In the genomic region with DNA sequence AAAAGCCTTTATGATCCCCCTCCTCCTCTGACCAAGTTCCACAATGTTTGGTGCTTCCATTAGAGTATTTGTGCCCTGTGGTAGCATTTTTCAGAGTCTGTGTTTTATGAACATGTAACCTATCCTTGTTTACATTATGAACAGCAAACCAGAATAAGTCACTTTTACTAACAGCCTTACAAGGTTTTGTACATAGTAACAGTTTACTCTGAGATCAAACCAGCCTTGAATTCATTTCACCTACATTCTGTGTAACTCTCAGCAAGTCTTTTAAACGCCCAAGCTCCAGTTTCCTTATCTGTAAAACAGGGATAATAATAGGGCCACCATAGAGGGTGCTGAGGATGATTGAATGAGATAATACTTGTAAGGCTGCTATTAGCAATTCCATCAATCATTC, we compare ENCODE assay signal across 27 cellular contexts.
"Had no signal": no experiment of that assay in that cellular context is flagged by ENCODE, and none has a peak within 500 bp of the region (broad histone marks: within the 10 kb centered on the region; RNA-seq: fewer than 3 reads in every experiment).

No MANE protein-coding gene starts in this region.

- H3K36me3 ChIP-seq: colonic mucosa, esophagus muscularis mucosa, esophagus squamous epithelium, gastrocnemius medialis, gastroesophageal sphincter, heart left ventricle, heart right ventricle had no signal

- ATAC-seq: effector memory CD8-positive, alpha-beta T cell; esophagus mucosa; foreskin keratinocyte; gastrocnemius medialis; gastroesophageal sphincter; heart left ventricle; heart right ventricle had no signal

- H3K27ac Mint-ChIP-seq: dendritic cell treated with granulocyte-macrophage colony-stimulating factor and Interleukin-4, amounts not matched to agents 40 ng/mL and 50 ng/mL, for 4 days; effector memory CD8-positive, alpha-beta T cell; endodermal cell had no signal

- H3K27me3 ChIP-seq: colonic mucosa, esophagus muscularis mucosa, gastrocnemius medialis, heart left ventricle, heart right ventricle had no signal

- H3K4me3 ChIP-seq: colonic mucosa, coronary artery, dorsolateral prefrontal cortex, esophagus muscularis mucosa, esophagus squamous epithelium, gastrocnemius medialis, gastroesophageal sphincter, heart left ventricle, heart right ventricle had no signal

- H3K9me3 Mint-ChIP-seq: effector memory CD8-positive, alpha-beta T cell had no signal

- H3K4me3 Mint-ChIP-seq: dendritic cell treated with granulocyte-macrophage colony-stimulating factor and Interleukin-4, amounts not matched to agents 40 ng/mL and 50 ng/mL, for 4 days; effector memory CD8-positive, alpha-beta T cell; endodermal cell had no signal

- H3K27ac ChIP-seq: colonic mucosa, coronary artery, dorsolateral prefrontal cortex, epithelial cell of prostate, esophagus muscularis mucosa, esophagus squamous epithelium, foreskin keratinocyte, gastrocnemius medialis, gastroesophageal sphincter, heart left ventricle, heart right ventricle had no signal

- FAIRE-seq: colon, endothelial cell of umbilical vein, frontal cortex had no signal

- H3K4me1 ChIP-seq: colonic mucosa, foreskin keratinocyte had no signal

- H3K9me3 ChIP-seq: colonic mucosa, gastrocnemius medialis had no signal

- DNase-seq: colonic mucosa; cortex of kidney; dermis blood vessel endothelial cell; dorsolateral prefrontal cortex; effector CD4-positive, alpha-beta T cell; effector CD8-positive, alpha-beta T cell; effector memory CD4-positive, alpha-beta T cell; effector memory CD8-positive, alpha-beta T cell; endodermal cell; erythroblast; esophagus squamous epithelium; foreskin keratinocyte; foreskin melanocyte; gastrocnemius medialis; glutamatergic neuron; head of caudate nucleus; heart left ventricle; heart right ventricle had no signal
